8 cellular contexts compared by ENCODE assay signal in genomic region chr11:14715669-14716068, GRCh38.
DNase-seq lines count a peak whose midpoint lies in the region; TF ChIP-seq lines count a peak whose summit lies in the region.
"Not testable (repeated sequence)": the region's sequence is repeated elsewhere in the genome, so short reads cannot be mapped to it uniquely, and the experiment has no call there.

No MANE protein-coding gene starts in this region.

- CTCF ChIA-PET in CD4-positive, alpha-beta memory T cell (lab: Charles Lee; ENCODE audit: partially characterized antibody) = not testable (repeated sequence)

- POLR2A ChIA-PET in CD4-positive, alpha-beta memory T cell (lab: Charles Lee; ENCODE audit: partially characterized antibody) = not testable (repeated sequence)

- not testable (repeated sequence) for H3K9me3 ChIP-seq in CD4-positive, alpha-beta memory T cell (ENCODE audit: control insufficient read depth in 1 of 2, low read length in 2 of 2); HUES64 (ENCODE audit: insufficient read depth, low read depth, low read length)

- TF ChIP-seq CTCF in epithelial cell of esophagus (IDR thresholded peaks at IDR 0.05; ENCODE audit: insufficient read depth, low read depth, low read length, missing control alignments); nephron (IDR thresholded peaks at IDR 0.05; ENCODE audit: unreplicated experiment in 3 of 3): not testable (repeated sequence)

- 66% methylated on average over 5 of the region's 11 CpGs for WGBS in HUES64

- H3K27me3 ChIP-seq in CD4-positive, alpha-beta memory T cell (ENCODE audit: insufficient read depth, low read length); HUES64 (ENCODE audit: insufficient read depth, low read length): not testable (repeated sequence)

- peak overlapping the region in 4 of 7 donors; percentile 9 to 65 (median 32) for H3K27ac Mint-ChIP-seq in CD4-positive, alpha-beta memory T cell
- H3K27ac Mint-ChIP-seq in activated naive CD8-positive, alpha-beta T cell treated with anti-CD3 and anti-CD28 coated beads for 36 hours = peak overlapping the region; percentile 31
- H3K27ac Mint-ChIP-seq in nephron = not testable (repeated sequence)

- H3K9me3 Mint-ChIP-seq in CD4-positive, alpha-beta memory T cell; nephron: not testable (repeated sequence)
- H3K9me3 Mint-ChIP-seq in activated naive CD8-positive, alpha-beta T cell treated with anti-CD3 and anti-CD28 coated beads for 36 hours = peaks cover 18% of the 10 kb centered on the region

- H3K4me3 Mint-ChIP-seq in CD4-positive, alpha-beta memory T cell = peak overlapping the region in 1 of 8 donors; percentile 43
- not testable (repeated sequence) for H3K4me3 Mint-ChIP-seq in activated naive CD8-positive, alpha-beta T cell treated with anti-CD3 and anti-CD28 coated beads for 36 hours
- peak overlapping the region in 2 of 3 experiments; percentile 42 to 56 for H3K4me3 Mint-ChIP-seq in nephron

- intact Hi-C loops in CD4-positive, alpha-beta memory T cell (cut with micrococcal nuclease) = not testable (repeated sequence)

- not testable (repeated sequence) for H3K9ac ChIP-seq in HUES64 (ENCODE audit: low read depth, low read length)

- H3K27me3 Mint-ChIP-seq in CD4-positive, alpha-beta memory T cell; activated naive CD8-positive, alpha-beta T cell treated with anti-CD3 and anti-CD28 coated beads for 36 hours; nephron (ENCODE audit: low read depth): not testable (repeated sequence)

- H3K4me3 ChIP-seq in CD4-positive, alpha-beta memory T cell (ENCODE audit: low read length in 2 of 2); epithelial cell of esophagus (ENCODE audit: low read length): not testable (repeated sequence)
- peak overlapping the region; percentile 37; the same call in 1 of the 2 replicates for H3K4me3 ChIP-seq in HUES64 (ENCODE audit: low read length)

- H3K4me1 Mint-ChIP-seq in CD4-positive, alpha-beta memory T cell = peaks cover 19 to 29% (median 25%) of the 10 kb centered on the region in 4 donors
- H3K4me1 Mint-ChIP-seq in activated naive CD8-positive, alpha-beta T cell treated with anti-CD3 and anti-CD28 coated beads for 36 hours = peaks cover 22% of the 10 kb centered on the region
- H3K4me1 Mint-ChIP-seq in nephron = not testable (repeated sequence)

- H3K27ac ChIP-seq in CD4-positive, alpha-beta memory T cell (ENCODE audit: low read depth, low read length); HUES64 (ENCODE audit: low read depth, low read length): not testable (repeated sequence)

- not testable (repeated sequence) for DNase-seq in CD4-positive, alpha-beta memory T cell; activated naive CD8-positive, alpha-beta T cell treated with anti-CD3 and anti-CD28 coated beads for 36 hours
- DNase-seq in ELF-1 (ENCODE audit: low read depth, low spot score) (peak; percentile 14), NCI-H2171 treated with DMSO at 0.1 percent for 48 hours (lab: John Stamatoyannopoulos, UW) (peak; percentile 24), SW480 (ENCODE audit: low spot score) (peak; percentile 64), epithelial cell of esophagus (ENCODE audit: low read depth) (peak; percentile 2)

- peaks cover 2 to 11% of the 10 kb centered on the region in 2 donors for H3K36me3 Mint-ChIP-seq in CD4-positive, alpha-beta memory T cell
- peaks cover 29% of the 10 kb centered on the region for H3K36me3 Mint-ChIP-seq in activated naive CD8-positive, alpha-beta T cell treated with anti-CD3 and anti-CD28 coated beads for 36 hours
- not testable (repeated sequence) for H3K36me3 Mint-ChIP-seq in nephron (ENCODE audit: low read depth)

- H3K36me3 ChIP-seq in CD4-positive, alpha-beta memory T cell (ENCODE audit: insufficient read depth, low read length); HUES64 (ENCODE audit: insufficient read depth, low read length): not testable (repeated sequence)

- H3K4me1 ChIP-seq in CD4-positive, alpha-beta memory T cell (ENCODE audit: insufficient read depth, low read length) = peaks cover 24% of the 10 kb centered on the region
- not testable (repeated sequence) for H3K4me1 ChIP-seq in HUES64 (ENCODE audit: insufficient read depth, low read length)
